7 cellular contexts compared by ENCODE assay signal in genomic region chr17:16383772-16384171, GRCh38. TPM values are rescaled to one million over a fixed set of nuclear protein-coding genes. Genes with fewer than 3 reads are reported as not detected.
DNase-seq lines count a peak whose midpoint lies in the region; ATAC-seq, FAIRE-seq and TF ChIP-seq lines count a peak whose summit lies in the region.
"Not testable (repeated sequence)": the region's sequence is repeated elsewhere in the genome, so short reads cannot be mapped to it uniquely, and the experiment has no call there.

No MANE protein-coding gene starts in this region.

- H3K9me2 ChIP-seq in GM23338 (ENCODE audit: insufficient read depth): not testable (repeated sequence)

- H3K36me3 Mint-ChIP-seq in GM23338 (ENCODE audit: low read depth) (peaks cover 41% of the 10 kb centered on the region), natural killer cell (peaks cover 13% of the 10 kb centered on the region)
- H3K36me3 Mint-ChIP-seq in activated T-cell treated with anti-CD3 and anti-CD28 coated beads, Interleukin-2, amount 50 U/mL, for 24 hours (ENCODE audit: low read depth): peaks cover 38% of the 10 kb centered on the region

- H3K9me3 ChIP-seq in RWPE2 (ENCODE audit: severe bottlenecking); K562 (replicated peaks; ENCODE audit: control insufficient read depth, insufficient read depth, low read depth, low read length); left ventricle myocardium inferior (replicated peaks); skeletal muscle tissue (ENCODE audit: control insufficient read depth in 3 of 3, low read length in 3 of 3): not testable (repeated sequence)

- H3K27me3 ChIP-seq in GM23338 (ENCODE audit: insufficient read depth); RWPE2 (ENCODE audit: insufficient read depth, poor library complexity, severe bottlenecking); K562 (ENCODE audit: control insufficient read depth in 2 of 2, insufficient read depth in 2 of 2, low read length in 2 of 2); left ventricle myocardium inferior (ENCODE audit: low read depth); skeletal muscle tissue (ENCODE audit: control insufficient read depth in 3 of 3, insufficient read depth in 3 of 3, low read length in 3 of 3): not testable (repeated sequence)

- H3K27me3 Mint-ChIP-seq in GM23338 (ENCODE audit: insufficient read depth, low read depth, poor library complexity): peaks cover 13% of the 10 kb centered on the region
- not testable (repeated sequence) for H3K27me3 Mint-ChIP-seq in activated T-cell treated with anti-CD3 and anti-CD28 coated beads, Interleukin-2, amount 50 U/mL, for 24 hours; natural killer cell (ENCODE audit: low read depth in 2 of 2)

- not testable (repeated sequence) for TF ChIP-seq RAD21 in K562 (CRISPR knock-in tag; conservative IDR thresholded peaks at IDR 0.05 in 1 of 2, IDR thresholded peaks at IDR 0.05 in 1 of 2)

- not testable (repeated sequence) for TF ChIP-seq POLR2A in K562 (conservative IDR thresholded peaks at IDR 0.05)

- H3K27ac ChIP-seq in GM23338 (ENCODE audit: low read depth): 0 out of 2 replicates have a peak overlapping the region, but pooled peaks have one; percentile 70
- peak overlapping the region; percentile 7 for H3K27ac ChIP-seq in RWPE2 (ENCODE audit: poor library complexity, severe bottlenecking)
- peak overlapping the region; percentile 55; the same call in 1 of the 3 replicates for H3K27ac ChIP-seq in K562 (ENCODE audit: extremely low read depth, low read depth, low read length)
- H3K27ac ChIP-seq in left ventricle myocardium inferior (replicated peaks): not testable (repeated sequence)
- peak overlapping the region; percentile 36 for H3K27ac ChIP-seq in skeletal muscle tissue (ENCODE audit: low read depth, low read length)

- H3K9ac ChIP-seq in K562 (ENCODE audit: insufficient read depth in 1 of 2, low read depth in 2 of 2, low read length in 2 of 2) (peak overlapping the region in 1 of 2 experiments; percentile 45; a peak in 1 of 4 replicates), skeletal muscle tissue (ENCODE audit: low read depth in 1 of 3, low read length in 3 of 3) (peak overlapping the region in 2 of 3 donors; percentile 12 to 20)

- peaks cover 23% of the 10 kb centered on the region for H3K79me2 ChIP-seq in GM23338 (replicated peaks; ENCODE audit: insufficient read depth)
- peaks cover 50% of the 10 kb centered on the region for H3K79me2 ChIP-seq in K562 (ENCODE audit: control insufficient read depth, insufficient read depth, low read length)

- not testable (repeated sequence) for FAIRE-seq in K562 (lab: Jason Lieb, UNC)

- in situ Hi-C loops in K562 (cut with MboI): not testable (repeated sequence)

- not testable (repeated sequence) for H3K4me2 ChIP-seq in GM23338
- peak overlapping the region; percentile 77 for H3K4me2 ChIP-seq in K562 (ENCODE audit: insufficient read depth, low read length)

- not testable (repeated sequence) for TF ChIP-seq CTCF in GM23338 (conservative IDR thresholded peaks at IDR 0.05; ENCODE audit: low read depth in 2 of 2); RWPE2 (IDR thresholded peaks at IDR 0.05; ENCODE audit: poor library complexity, severe bottlenecking); K562 (IDR thresholded peaks at IDR 0.05 in 2 of 3, conservative IDR thresholded peaks at IDR 0.05 in 1 of 3; ENCODE audit: insufficient read depth in 2 of 3, low read depth in 1 of 3, low read length in 3 of 3); left ventricle myocardium inferior (IDR thresholded peaks at IDR 0.05; ENCODE audit: borderline replicate concordance); natural killer cell (IDR thresholded peaks at IDR 0.05)

- H4K20me1 ChIP-seq in GM23338 (replicated peaks; ENCODE audit: insufficient read depth): not testable (repeated sequence)
- peaks cover 11% of the 10 kb centered on the region; the same call in 1 of the 2 replicates for H4K20me1 ChIP-seq in K562 (replicated peaks; ENCODE audit: control insufficient read depth, insufficient read depth, low read length)

- H2AFZ ChIP-seq in GM23338; K562 (ENCODE audit: low read depth, low read length): not testable (repeated sequence)

- H3K27ac Mint-ChIP-seq in GM23338 (peak overlapping the region; percentile 45; the same call in 1 of the 2 replicates), natural killer cell (peak overlapping the region; percentile 99 to 100)
- H3K27ac Mint-ChIP-seq in activated T-cell treated with anti-CD3 and anti-CD28 coated beads, Interleukin-2, amount 50 U/mL, for 24 hours: peak overlapping the region; percentile 99

- not testable (repeated sequence) for DNase-seq in GM23338 (ENCODE audit: low spot score); RWPE2 (ENCODE audit: low spot score); activated T-cell treated with anti-CD3 and anti-CD28 coated beads, Interleukin-2, amount 50 U/mL, for 24 hours; K562 (ENCODE audit: extremely low read depth in 1 of 4, low spot score in 3 of 4); left ventricle myocardium inferior; natural killer cell

- H3F3A ChIP-seq in GM23338 (replicated peaks; ENCODE audit: low read depth): peaks cover 31% of the 10 kb centered on the region

- H3K9me3 Mint-ChIP-seq in GM23338; activated T-cell treated with anti-CD3 and anti-CD28 coated beads, Interleukin-2, amount 50 U/mL, for 24 hours; natural killer cell: not testable (repeated sequence)

- 45% methylated on average over 5 of the region's 5 CpGs for WGBS in K562 (ENCODE audit: insufficient coverage, low coverage, missing lambda C conversion rate)

- peaks cover 34% of the 10 kb centered on the region for H3K4me1 Mint-ChIP-seq in GM23338
- peaks cover 47% of the 10 kb centered on the region for H3K4me1 Mint-ChIP-seq in activated T-cell treated with anti-CD3 and anti-CD28 coated beads, Interleukin-2, amount 50 U/mL, for 24 hours (ENCODE audit: low read depth)
- H3K4me1 Mint-ChIP-seq in natural killer cell: peaks cover 45% of the 10 kb centered on the region in 2 donors

- TF ChIP-seq EP300 in K562 (IDR thresholded peaks at IDR 0.05; ENCODE audit: low read length): not testable (repeated sequence)

- H3K4me3 Mint-ChIP-seq in GM23338 (peak overlapping the region; percentile 42; the same call in 2 of the 3 replicates), natural killer cell (peak overlapping the region; percentile 45)
- H3K4me3 Mint-ChIP-seq in activated T-cell treated with anti-CD3 and anti-CD28 coated beads, Interleukin-2, amount 50 U/mL, for 24 hours: peak overlapping the region; percentile 91

- ATAC-seq in GM23338; RWPE2 (ENCODE audit: low read depth); K562; natural killer cell: not testable (repeated sequence)

- peaks cover 11% of the 10 kb centered on the region; the same call in 1 of the 2 replicates for H3K36me3 ChIP-seq in GM23338 (ENCODE audit: insufficient read depth)
- H3K36me3 ChIP-seq in RWPE2 (ENCODE audit: low read depth): peaks cover 15% of the 10 kb centered on the region
- peaks cover 29% of the 10 kb centered on the region; the same call in 2 of the 3 replicates for H3K36me3 ChIP-seq in K562 (ENCODE audit: control insufficient read depth, insufficient read depth, low read length)
- peaks cover 21% of the 10 kb centered on the region for H3K36me3 ChIP-seq in left ventricle myocardium inferior
- H3K36me3 ChIP-seq in skeletal muscle tissue (ENCODE audit: control insufficient read depth in 3 of 3, insufficient read depth in 3 of 3, low read length in 3 of 3): peaks cover 9 to 14% (median 11%) of the 10 kb centered on the region in 3 donors

- POLR2A ChIA-PET in K562 (lab: Yijun Ruan, JAX): interaction anchor here (0.6 to 3.8 kb wide), 11 partner anchors 12 to 350 kb away, joined by 3 to 39 read pairs (median 5); partner anchors contain the start of genes CENPV, NCOR1 and TRPV2

- not testable (repeated sequence) for H3K9me1 ChIP-seq in K562 (ENCODE audit: control insufficient read depth, insufficient read depth, low read length)

- H3K4me3 ChIP-seq in GM23338; RWPE2 (ENCODE audit: severe bottlenecking); K562: not testable (repeated sequence)
- H3K4me3 ChIP-seq in left ventricle myocardium inferior: peak overlapping the region; percentile 74
- peak overlapping the region in 1 of 3 donors; percentile 50 for H3K4me3 ChIP-seq in skeletal muscle tissue (ENCODE audit: low read length in 3 of 3)

- BruUV-seq in K562 (replicated peaks; lab: Mats Ljungman, UMichigan): not testable (repeated sequence)

- H3K4me1 ChIP-seq in GM23338 (ENCODE audit: insufficient read depth): not testable (repeated sequence)
- H3K4me1 ChIP-seq in RWPE2 (ENCODE audit: insufficient read depth, poor library complexity, severe bottlenecking) (peaks cover 23% of the 10 kb centered on the region), K562 (replicated peaks in 1 of 2; ENCODE audit: control insufficient read depth in 2 of 2, insufficient read depth in 2 of 2, low read length in 2 of 2) (peaks cover 14 to 28% of the 10 kb centered on the region in 2 experiments; a peak in 4 of 5 replicates), left ventricle myocardium inferior (peaks cover 63% of the 10 kb centered on the region), skeletal muscle tissue (ENCODE audit: control insufficient read depth in 3 of 3, insufficient read depth in 3 of 3, low read length in 3 of 3) (peaks cover 25 to 42% (median 29%) of the 10 kb centered on the region in 3 donors)

- intact Hi-C loops in K562 (cut with micrococcal nuclease): not testable (repeated sequence)
- intact Hi-C loops in left ventricle myocardium inferior (cut with micrococcal nuclease) (loop anchor here (10.0 kb wide), 2 partner anchors 61 to 141 kb away; no protein-coding TSS in a partner anchor), natural killer cell (cut with micrococcal nuclease) (loop anchor here (5.0 kb wide), 1 partner anchor 154 kb away; no protein-coding TSS in a partner anchor)

- CTCF ChIA-PET in K562 (lab: Yijun Ruan, JAX; ENCODE audit: low intra/inter-chr PET ratio): interaction anchor here (0.5 kb wide), 1 partner anchor 29 kb away, joined by 3 read pairs; no protein-coding TSS in a partner anchor

RNA-seq across cellular contexts. Expression of gene UBB, which starts 2.9 kb away (rescaled TPM):
- total RNA-seq in GM23338 (2014; rRNA removed; shearing (Covaris generic)): 812 and 871 TPM in 2 replicates
- 1,581 and 1,692 TPM in 2 replicates for polyA plus RNA-seq in GM23338 (2016; fragmentation: Nextera tagmentation; extraction: Ambion mirVana)
- 132 and 247 TPM in 2 replicates for total RNA-seq in K562 (2011; cell fraction: chromatin; rRNA removed; ENCODE audit: low replicate concordance)
- total RNA-seq in K562 (2011; cell fraction: nucleolus; rRNA removed): 377 and 399 TPM in 2 replicates
- total RNA-seq in K562 (2011; cell fraction: nucleoplasm; rRNA removed): 354 and 382 TPM in 2 replicates
- total RNA-seq in K562 (2014; rRNA removed): 2,054 and 2,801 TPM in 2 replicates
- 1,199 and 1,477 TPM in 2 replicates for total RNA-seq in K562 (2014; rRNA removed; fragmentation: Illumina TruSeq; extraction: Trizol)
- 1,630 and 1,692 TPM in 2 replicates for total RNA-seq in K562 (2015; rRNA removed; fragmentation: Illumina TruSeq; extraction: Trizol)
- 1,581 and 1,675 TPM in 2 replicates for total RNA-seq in K562 (2021)
- 1,069 and 1,272 TPM in 2 replicates for polyA plus RNA-seq in K562 (2011; rRNA removed)
- polyA plus RNA-seq in K562 (2011; cell fraction: cytosol; rRNA removed): 1,564 and 2,005 TPM in 2 replicates
- polyA plus RNA-seq in K562 (2011; cell fraction: nucleus; rRNA removed): 726 and 879 TPM in 2 replicates
- 2,693 and 3,124 TPM in 2 replicates for polyA plus RNA-seq in K562 (2012)
- 1,681 and 1,922 TPM in 2 replicates for polyA plus RNA-seq in K562 (2014; fragmentation: Illumina TruSeq; extraction: Trizol)
- 1,000 to 10,000 TPM; 3,942 to 4,143 TPM for polyA plus RNA-seq in K562 (2014; fragmentation: Nextera tagmentation; extraction: Ambion mirVana)
- 1,696 and 2,000 TPM in 2 replicates for polyA plus RNA-seq in K562 (2014; rRNA removed)
- 966 and 1,497 TPM in 2 replicates for polyA minus RNA-seq in K562 (2011; rRNA and poly(A)+ RNA removed)
- 625 and 785 TPM in 2 replicates for polyA minus RNA-seq in K562 (2011; cell fraction: cytosol; rRNA and poly(A)+ RNA removed)
- polyA minus RNA-seq in K562 (2011; cell fraction: nucleus; rRNA and poly(A)+ RNA removed): 116 and 251 TPM in 2 replicates
- total RNA-seq in left ventricle myocardium inferior: 1,605 TPM
- total RNA-seq in natural killer cell: 1,000 to 10,000 TPM; 1,492 to 1,665 (median 1,530) TPM
- 2,617 TPM for total RNA-seq in skeletal muscle tissue

RNA-seq across cellular contexts. Expression of gene CENPV, which starts 30.5 kb away (rescaled TPM):
- total RNA-seq in GM23338 (2014; rRNA removed; shearing (Covaris generic)): 300 and 312 TPM in 2 replicates
- 139 and 149 TPM in 2 replicates for polyA plus RNA-seq in GM23338 (2016; fragmentation: Nextera tagmentation; extraction: Ambion mirVana)
- total RNA-seq in K562 (2011; cell fraction: chromatin; rRNA removed; ENCODE audit: low replicate concordance): 56.5 and 86.7 TPM in 2 replicates
- 65.5 and 66.5 TPM in 2 replicates for total RNA-seq in K562 (2011; cell fraction: nucleolus; rRNA removed)
- total RNA-seq in K562 (2011; cell fraction: nucleoplasm; rRNA removed): 76.8 and 103 TPM in 2 replicates
- total RNA-seq in K562 (2014; rRNA removed): 90.9 and 131 TPM in 2 replicates
- 89.6 and 95.5 TPM in 2 replicates for total RNA-seq in K562 (2014; rRNA removed; fragmentation: Illumina TruSeq; extraction: Trizol)
- 67.4 and 75.0 TPM in 2 replicates for total RNA-seq in K562 (2015; rRNA removed; fragmentation: Illumina TruSeq; extraction: Trizol)
- 86.1 and 89.1 TPM in 2 replicates for total RNA-seq in K562 (2021)
- polyA plus RNA-seq in K562 (2011; rRNA removed): 112 and 128 TPM in 2 replicates
- 115 and 125 TPM in 2 replicates for polyA plus RNA-seq in K562 (2011; cell fraction: cytosol; rRNA removed)
- 114 and 127 TPM in 2 replicates for polyA plus RNA-seq in K562 (2011; cell fraction: nucleus; rRNA removed)
- polyA plus RNA-seq in K562 (2012): 64.4 and 69.3 TPM in 2 replicates
- polyA plus RNA-seq in K562 (2014; fragmentation: Illumina TruSeq; extraction: Trizol): 89.3 and 96.6 TPM in 2 replicates
- 10 to 100 TPM; 17.8 to 25.8 TPM for polyA plus RNA-seq in K562 (2014; fragmentation: Nextera tagmentation; extraction: Ambion mirVana)
- 91.8 and 100 TPM in 2 replicates for polyA plus RNA-seq in K562 (2014; rRNA removed)
- polyA minus RNA-seq in K562 (2011; rRNA and poly(A)+ RNA removed): 53.0 and 61.8 TPM in 2 replicates
- polyA minus RNA-seq in K562 (2011; cell fraction: cytosol; rRNA and poly(A)+ RNA removed): 24.5 and 25.6 TPM in 2 replicates
- polyA minus RNA-seq in K562 (2011; cell fraction: nucleus; rRNA and poly(A)+ RNA removed): 17.9 and 22.4 TPM in 2 replicates
- 8.4 TPM for total RNA-seq in left ventricle myocardium inferior
- 10 to 100 TPM; 11.3 to 20.0 (median 15.1) TPM for total RNA-seq in natural killer cell
- 29.7 TPM for total RNA-seq in skeletal muscle tissue

RNA-seq across cellular contexts. Expression of gene TRPV2, which starts 31.6 kb away (rescaled TPM):
- total RNA-seq in GM23338 (2014; rRNA removed; shearing (Covaris generic)): 1.6 and 3.2 TPM in 2 replicates
- polyA plus RNA-seq in GM23338 (2016; fragmentation: Nextera tagmentation; extraction: Ambion mirVana) (1.7 and 3.7 TPM in 2 replicates), K562 (2011; rRNA removed) (37.5 and 60.1 TPM in 2 replicates), K562 (2014; fragmentation: Illumina TruSeq; extraction: Trizol) (29.6 and 39.7 TPM in 2 replicates), K562 (2014; fragmentation: Nextera tagmentation; extraction: Ambion mirVana) (10 to 100 TPM in 1 of 2 experiments, 1 to 10 TPM in 1; 10.0 to 15.6 TPM), K562 (2014; rRNA removed) (33.7 and 42.0 TPM in 2 replicates)
- total RNA-seq in K562 (2011; cell fraction: chromatin; rRNA removed; ENCODE audit: low replicate concordance): 66.3 and 211 TPM in 2 replicates
- total RNA-seq in K562 (2011; cell fraction: nucleolus; rRNA removed): 185 and 234 TPM in 2 replicates
- 108 and 114 TPM in 2 replicates for total RNA-seq in K562 (2011; cell fraction: nucleoplasm; rRNA removed)
- total RNA-seq in K562 (2014; rRNA removed) (43.5 and 51.6 TPM in 2 replicates), K562 (2014; rRNA removed; fragmentation: Illumina TruSeq; extraction: Trizol) (24.1 and 30.3 TPM in 2 replicates), K562 (2015; rRNA removed; fragmentation: Illumina TruSeq; extraction: Trizol) (28.6 and 31.9 TPM in 2 replicates), K562 (2021) (93.6 and 97.5 TPM in 2 replicates), left ventricle myocardium inferior (6.7 TPM), natural killer cell (100 to 1,000 TPM; 138 to 163 (median 147) TPM), skeletal muscle tissue (8.4 TPM)
- 43.3 and 57.1 TPM in 2 replicates for polyA plus RNA-seq in K562 (2011; cell fraction: cytosol; rRNA removed)
- polyA plus RNA-seq in K562 (2011; cell fraction: nucleus; rRNA removed): 61.7 and 85.4 TPM in 2 replicates
- 83.6 and 173 TPM in 2 replicates for polyA plus RNA-seq in K562 (2012)
- 43.0 and 43.3 TPM in 2 replicates for polyA minus RNA-seq in K562 (2011; rRNA and poly(A)+ RNA removed)
- polyA minus RNA-seq in K562 (2011; cell fraction: cytosol; rRNA and poly(A)+ RNA removed): 86.4 and 94.1 TPM in 2 replicates
- polyA minus RNA-seq in K562 (2011; cell fraction: nucleus; rRNA and poly(A)+ RNA removed): 27.1 and 30.0 TPM in 2 replicates

Comparison
In these comparisons a context has a peak if more than half of its experiments do, and no peak if none do; other contexts are left out.
1. H3K27ac Mint-ChIP-seq: peak in every context shown above with its lines; median percentile 100 in natural killer cell; 99 in activated T-cell treated with anti-CD3 and anti-CD28 coated beads, Interleukin-2, amount 50 U/mL, for 24 hours; 45 in GM23338.